Comparison of ENCODE assay signal across 8 cellular contexts in the genomic region with DNA sequence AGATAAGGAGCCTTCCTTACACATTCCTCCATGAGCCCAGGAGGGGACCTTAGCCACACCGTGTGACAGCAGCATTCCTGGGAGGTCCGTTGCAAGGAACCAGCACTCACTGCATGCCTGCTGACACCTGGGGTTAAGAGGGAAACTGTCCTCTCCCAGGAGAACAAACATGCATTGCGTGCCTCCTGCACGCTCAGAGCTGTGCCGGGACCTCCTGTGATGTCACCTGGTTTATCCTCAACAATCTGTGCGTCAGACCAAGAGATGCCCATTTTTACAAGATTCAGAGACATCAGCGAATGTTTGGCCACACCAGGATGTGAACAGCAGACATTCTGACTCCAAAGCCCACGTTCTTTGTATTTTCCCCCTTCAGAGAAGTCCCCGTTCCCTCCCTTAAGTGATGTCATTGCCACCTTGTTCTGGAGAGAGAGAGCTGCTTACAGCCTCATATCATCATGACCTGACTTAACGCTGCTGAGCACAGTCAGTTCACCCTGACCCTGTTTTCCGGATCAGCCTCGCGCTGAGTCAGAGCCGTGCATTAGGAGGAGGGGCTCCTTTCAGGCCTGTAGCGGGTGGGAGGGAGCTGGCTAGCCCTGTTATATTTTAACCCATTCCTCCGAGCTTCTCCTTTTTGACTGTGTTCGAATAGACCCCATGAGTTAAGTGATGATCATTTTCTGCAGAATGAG. TPM values are rescaled to one million over a fixed set of nuclear protein-coding genes. Genes with fewer than 3 reads are reported as not detected.
DNase-seq lines count a peak whose midpoint lies in the region; FAIRE-seq and TF ChIP-seq lines count a peak whose summit lies in the region.

No MANE protein-coding gene starts in this region.

- peak overlapping the region; percentile 60 for H3K27ac Mint-ChIP-seq in T-helper 1 cell treated with Interleukin-12 subunit alpha and Interleukin-12 subunit beta and Interleukin-4 antibody, amounts not matched to agents 30 μg/mL and 1 μg/mL, for 36 hours
- H3K27ac Mint-ChIP-seq in progenitor cell of endocrine pancreas = peak overlapping the region; percentile 88

- H3K27me3 Mint-ChIP-seq in T-helper 1 cell treated with Interleukin-12 subunit alpha and Interleukin-12 subunit beta and Interleukin-4 antibody, amounts not matched to agents 30 μg/mL and 1 μg/mL, for 36 hours (ENCODE audit: low read depth) = no peaks in the 10 kb centered on the region
- H3K27me3 Mint-ChIP-seq in progenitor cell of endocrine pancreas = no peaks in the 10 kb centered on the region

- peak; percentile 12 for DNase-seq in stimulated activated CD4-positive, alpha-beta T cell treated with anti-CD3 and anti-CD28 coated beads, Interleukin-4, amount 100 ng/mL, for 1 hour
- DNase-seq in stimulated activated CD4-positive, alpha-beta T cell treated with anti-CD3 and anti-CD28 coated beads, Interleukin-2, amount 100 ng/mL, for 48 hours = no peak
- peak; percentile 80 to 89 for DNase-seq in erythroblast (lab: John Stamatoyannopoulos, UW)
- DNase-seq in progenitor cell of endocrine pancreas (ENCODE audit: low spot score, unreplicated experiment) = peak; percentile 17
- no peak for DNase-seq in lower leg skin (ENCODE audit: low spot score in 2 of 2)
- DNase-seq in GF-D8 (lab: John Stamatoyannopoulos, UW) = no peak
- no peak for DNase-seq in frontal cortex (ENCODE audit: low spot score in 2 of 2)

- WGBS in lower leg skin, 2 donors = 55 to 58% methylated on average over 17 of the region's 17 CpGs

- H3K36me3 Mint-ChIP-seq in T-helper 1 cell treated with Interleukin-12 subunit alpha and Interleukin-12 subunit beta and Interleukin-4 antibody, amounts not matched to agents 30 μg/mL and 1 μg/mL, for 36 hours (ENCODE audit: low read depth) = peaks cover 16% of the 10 kb centered on the region
- H3K36me3 Mint-ChIP-seq in progenitor cell of endocrine pancreas (ENCODE audit: insufficient read depth) = peaks cover 4% of the 10 kb centered on the region

- H3K4me3 Mint-ChIP-seq in T-helper 1 cell treated with Interleukin-12 subunit alpha and Interleukin-12 subunit beta and Interleukin-4 antibody, amounts not matched to agents 30 μg/mL and 1 μg/mL, for 36 hours = no peak overlapping the region
- no peak overlapping the region for H3K4me3 Mint-ChIP-seq in progenitor cell of endocrine pancreas (ENCODE audit: low read depth)

- TF ChIP-seq CTCF in progenitor cell of endocrine pancreas (IDR thresholded peaks at IDR 0.05; ENCODE audit: unreplicated experiment) (no peak), lower leg skin (IDR thresholded peaks at IDR 0.05) (no peak)

- intact Hi-C loops in lower leg skin (cut with DNase I; ENCODE audit: low total_unique reads) = no loop called here

- TF ChIP-seq POLR2A in erythroblast (IDR thresholded peaks at IDR 0.05; ENCODE audit: low read length) = no peak
- TF ChIP-seq POLR2A in lower leg skin (IDR thresholded peaks at IDR 0.05) = no peak

- H3K9me3 Mint-ChIP-seq in T-helper 1 cell treated with Interleukin-12 subunit alpha and Interleukin-12 subunit beta and Interleukin-4 antibody, amounts not matched to agents 30 μg/mL and 1 μg/mL, for 36 hours = peaks cover 4% of the 10 kb centered on the region
- H3K9me3 Mint-ChIP-seq in progenitor cell of endocrine pancreas (ENCODE audit: low read depth) = no peaks in the 10 kb centered on the region

- no peak for FAIRE-seq in frontal cortex (lab: Jason Lieb, UNC)

- H3K4me1 Mint-ChIP-seq in T-helper 1 cell treated with Interleukin-12 subunit alpha and Interleukin-12 subunit beta and Interleukin-4 antibody, amounts not matched to agents 30 μg/mL and 1 μg/mL, for 36 hours (ENCODE audit: low read depth) = peaks cover 2% of the 10 kb centered on the region
- peaks cover 10% of the 10 kb centered on the region for H3K4me1 Mint-ChIP-seq in progenitor cell of endocrine pancreas (ENCODE audit: low read depth)

- no peak overlapping the region for H3K4me3 ChIP-seq in lower leg skin (ENCODE audit: low read depth, poor library complexity, severe bottlenecking)

RNA-seq across cellular contexts. Expression of a gene that starts 36.2 kb away (rescaled TPM):
- total RNA-seq in progenitor cell of endocrine pancreas = 16.1 and 17.2 TPM in 2 replicates
- 1 to 10 TPM; 3.5 to 7.2 (median 5.1) TPM for total RNA-seq in lower leg skin
- 8.6 TPM for total RNA-seq in frontal cortex

RNA-seq across cellular contexts. Expression of a gene that starts 44.8 kb away (rescaled TPM):
- total RNA-seq in progenitor cell of endocrine pancreas = 36.0 and 37.5 TPM in 2 replicates
- 10 to 100 TPM in 2 of 4 donors, 1 to 10 TPM in 2; 5.4 to 24.1 (median 9.9) TPM for total RNA-seq in lower leg skin
- 13.0 TPM for total RNA-seq in frontal cortex

RNA-seq across cellular contexts. Expression of a gene that starts 55.1 kb away (rescaled TPM):
- total RNA-seq in progenitor cell of endocrine pancreas (27.2 and 28.6 TPM in 2 replicates), lower leg skin (10 to 100 TPM; 10.1 to 15.0 (median 11.6) TPM), frontal cortex (2.4 TPM)

Comparison
In these comparisons a context has a peak if more than half of its experiments do, and no peak if none do; other contexts are left out.
1. DNase-seq: peak in stimulated activated CD4-positive, alpha-beta T cell treated with anti-CD3 and anti-CD28 coated beads, Interleukin-4, amount 100 ng/mL, for 1 hour (single experiment), erythroblast (2 of 2) and progenitor cell of endocrine pancreas (single experiment); none in stimulated activated CD4-positive, alpha-beta T cell treated with anti-CD3 and anti-CD28 coated beads, Interleukin-2, amount 100 ng/mL, for 48 hours (0 of 2), lower leg skin (0 of 2), GF-D8 (single experiment) and frontal cortex (0 of 2).